39 cellular contexts compared by ENCODE assay signal in genomic region chr9:83991355-83991754, GRCh38.
"Had no signal": no experiment of that assay in that cellular context is flagged by ENCODE, and none has a peak within 500 bp of the region (broad histone marks: within the 10 kb centered on the region; RNA-seq: fewer than 3 reads in every experiment).

No MANE protein-coding gene starts in this region.

- H3K9me3 ChIP-seq: adrenal gland, ascending aorta, body of pancreas, breast epithelium had no signal

- H3K4me1 ChIP-seq: ascending aorta, breast epithelium had no signal

- H3K27me3 Mint-ChIP-seq: activated naive CD4-positive, alpha-beta T cell treated with anti-CD3 and anti-CD28 coated beads, Interleukin-2, amount 10 ng/mL, durations not matched to agents 7 days and 5 days; activated naive CD4-positive, alpha-beta T cell treated with anti-CD3 and anti-CD28 coated beads, Interleukin-2, amount 50 U/mL, for 24 hours; activated naive CD8-positive, alpha-beta T cell; activated naive CD8-positive, alpha-beta T cell treated with anti-CD3 and anti-CD28 coated beads for 36 hours; activated naive CD8-positive, alpha-beta T cell treated with anti-CD3 and anti-CD28 coated beads, Interleukin-2, amount 10 ng/mL, durations not matched to agents 7 days and 5 days; activated naive CD8-positive, alpha-beta T cell treated with anti-CD3 and anti-CD28 coated beads, Interleukin-2, amount 50 U/mL, for 24 hours; activated T-cell treated with anti-CD3 and anti-CD28 coated beads, Interleukin-2, amount 50 U/mL, for 24 hours; activated T-helper 17 cell treated with anti-CD3 and anti-CD28 coated beads, Interleukin-2, amount 50 U/mL, for 72 hours; brain; central memory CD8-positive, alpha-beta T cell had no signal

- H3K36me3 ChIP-seq: adrenal gland, ascending aorta, brain microvascular endothelial cell, breast epithelium, cardiac muscle cell had no signal

- H3K27me3 ChIP-seq: adrenal gland, ascending aorta, body of pancreas, brain microvascular endothelial cell, breast epithelium, cardiac muscle cell had no signal

- H3K4me1 Mint-ChIP-seq: activated T-helper 17 cell treated with anti-CD3 and anti-CD28 coated beads, Interleukin-2, amount 50 U/mL, for 72 hours had no signal

- H3K4me3 ChIP-seq: adrenal gland, ascending aorta, body of pancreas, breast epithelium, cardiac muscle cell had no signal

- ATAC-seq: activated naive CD4-positive, alpha-beta T cell treated with anti-CD3 and anti-CD28 coated beads, Interleukin-2, amount 50 U/mL, for 72 hours; activated naive CD8-positive, alpha-beta T cell treated with anti-CD3 and anti-CD28 coated beads, Interleukin-2, amount 50 U/mL, for 24 hours; activated T-cell treated with anti-CD3 and anti-CD28 coated beads, Interleukin-2, amount 50 U/mL, for 4 hours; activated T-cell treated with anti-CD3 and anti-CD28 coated beads, Interleukin-2, amount 50 U/mL, for 72 hours; activated T-helper 17 cell treated with anti-CD3 and anti-CD28 coated beads, Interleukin-2, amount 50 U/mL, for 72 hours; body of pancreas had no signal

- H3K27ac ChIP-seq: adrenal gland, ascending aorta, brain microvascular endothelial cell, breast epithelium, cardiac muscle cell had no signal

- H3K9me3 Mint-ChIP-seq: activated naive CD4-positive, alpha-beta T cell treated with anti-CD3 and anti-CD28 coated beads for 36 hours; activated naive CD4-positive, alpha-beta T cell treated with anti-CD3 and anti-CD28 coated beads, Interleukin-2, amount 10 ng/mL, durations not matched to agents 7 days and 5 days; activated naive CD4-positive, alpha-beta T cell treated with anti-CD3 and anti-CD28 coated beads, Interleukin-2, amount 50 U/mL, for 24 hours; activated naive CD4-positive, alpha-beta T cell treated with anti-CD3 and anti-CD28 coated beads, Interleukin-2, amount 50 U/mL, for 72 hours; activated naive CD8-positive, alpha-beta T cell treated with anti-CD3 and anti-CD28 coated beads for 36 hours; activated naive CD8-positive, alpha-beta T cell treated with anti-CD3 and anti-CD28 coated beads, Interleukin-2, amount 10 ng/mL, durations not matched to agents 7 days and 5 days; activated naive CD8-positive, alpha-beta T cell treated with anti-CD3 and anti-CD28 coated beads, Interleukin-2, amount 50 U/mL, for 24 hours; activated T-cell treated with anti-CD3 and anti-CD28 coated beads, Interleukin-2, amount 50 U/mL, for 24 hours; activated T-cell treated with anti-CD3 and anti-CD28 coated beads, Interleukin-2, amount 50 U/mL, for 4 hours; activated T-cell treated with anti-CD3 and anti-CD28 coated beads, Interleukin-2, amount 50 U/mL, for 72 hours; activated T-helper 1 cell treated with anti-CD3 and anti-CD28 coated beads, Interleukin-12 subunit alpha, Interleukin-12 subunit beta, Interleukin-2, Interleukin-4 antibody, amounts not matched to agents 30 ng/mL and 10 ng/mL and 1 ng/mL, durations not matched to agents 14 hours and 24 hours and 36 hours; activated T-helper 17 cell treated with anti-CD3 and anti-CD28 coated beads, Interleukin-2, amount 50 U/mL, for 72 hours; central memory CD8-positive, alpha-beta T cell had no signal

- H3K27ac Mint-ChIP-seq: activated naive CD4-positive, alpha-beta T cell treated with anti-CD3 and anti-CD28 coated beads for 36 hours; activated naive CD4-positive, alpha-beta T cell treated with anti-CD3 and anti-CD28 coated beads, Interleukin-2, amount 10 ng/mL, durations not matched to agents 7 days and 5 days; activated naive CD4-positive, alpha-beta T cell treated with anti-CD3 and anti-CD28 coated beads, Interleukin-2, amount 50 U/mL, for 24 hours; activated naive CD8-positive, alpha-beta T cell; activated naive CD8-positive, alpha-beta T cell treated with anti-CD3 and anti-CD28 coated beads for 36 hours; activated naive CD8-positive, alpha-beta T cell treated with anti-CD3 and anti-CD28 coated beads, Interleukin-2, amount 10 ng/mL, durations not matched to agents 7 days and 5 days; activated naive CD8-positive, alpha-beta T cell treated with anti-CD3 and anti-CD28 coated beads, Interleukin-2, amount 50 U/mL, for 24 hours; activated T-cell treated with anti-CD3 and anti-CD28 coated beads, Interleukin-2, amount 50 U/mL, for 24 hours; activated T-cell treated with anti-CD3 and anti-CD28 coated beads, Interleukin-2, amount 50 U/mL, for 72 hours; activated T-helper 1 cell treated with anti-CD3 and anti-CD28 coated beads, Interleukin-12 subunit alpha, Interleukin-12 subunit beta, Interleukin-2, Interleukin-4 antibody, amounts not matched to agents 30 ng/mL and 10 ng/mL and 1 ng/mL, durations not matched to agents 14 hours and 24 hours and 36 hours; activated T-helper 17 cell treated with anti-CD3 and anti-CD28 coated beads, Interleukin-2, amount 50 U/mL, for 72 hours; activated T-helper 2 cell treated with anti-CD3 and anti-CD28 coated beads, Interferon-gamma antibody, Interleukin-2, Interleukin-4, amounts not matched to agents 10 μg/mL and 5 μg/mL and 100 μg/mL, durations not matched to agents 14 hours and 24 hours and 36 hours; brain had no signal

- H3K4me3 Mint-ChIP-seq: activated naive CD4-positive, alpha-beta T cell treated with anti-CD3 and anti-CD28 coated beads for 36 hours; activated naive CD4-positive, alpha-beta T cell treated with anti-CD3 and anti-CD28 coated beads, Interleukin-2, amount 10 ng/mL, durations not matched to agents 7 days and 5 days; activated naive CD4-positive, alpha-beta T cell treated with anti-CD3 and anti-CD28 coated beads, Interleukin-2, amount 50 U/mL, for 24 hours; activated naive CD8-positive, alpha-beta T cell; activated naive CD8-positive, alpha-beta T cell treated with anti-CD3 and anti-CD28 coated beads for 36 hours; activated naive CD8-positive, alpha-beta T cell treated with anti-CD3 and anti-CD28 coated beads, Interleukin-2, amount 10 ng/mL, durations not matched to agents 7 days and 5 days; activated naive CD8-positive, alpha-beta T cell treated with anti-CD3 and anti-CD28 coated beads, Interleukin-2, amount 50 U/mL, for 24 hours; activated T-cell treated with anti-CD3 and anti-CD28 coated beads, Interleukin-2, amount 50 U/mL, for 24 hours; activated T-cell treated with anti-CD3 and anti-CD28 coated beads, Interleukin-2, amount 50 U/mL, for 4 hours; activated T-cell treated with anti-CD3 and anti-CD28 coated beads, Interleukin-2, amount 50 U/mL, for 72 hours; activated T-helper 1 cell treated with anti-CD3 and anti-CD28 coated beads, Interleukin-12 subunit alpha, Interleukin-12 subunit beta, Interleukin-2, Interleukin-4 antibody, amounts not matched to agents 30 ng/mL and 10 ng/mL and 1 ng/mL, durations not matched to agents 14 hours and 24 hours and 36 hours; activated T-helper 17 cell treated with anti-CD3 and anti-CD28 coated beads, Interleukin-2, amount 50 U/mL, for 72 hours; brain; central memory CD8-positive, alpha-beta T cell had no signal

- FAIRE-seq: astrocyte, bronchial epithelial cell had no signal

- DNase-seq: activated effector memory CD4-positive, alpha-beta T cell treated with anti-CD3 and anti-CD28 coated beads, Interleukin-2, amount 50 U/mL, for 16 hours; activated effector memory CD4-positive, alpha-beta T cell treated with Interleukin-2 at 50 U/mL for 16 hours; activated gamma-delta T cell; activated gamma-delta T cell treated with Interleukin-2 at 50 U/mL for 16 hours; activated naive CD4-positive, alpha-beta T cell; activated naive CD4-positive, alpha-beta T cell treated with anti-CD3 and anti-CD28 coated beads for 36 hours; activated naive CD4-positive, alpha-beta T cell treated with anti-CD3 and anti-CD28 coated beads, Interleukin-2, amount 10 ng/mL, durations not matched to agents 7 days and 5 days; activated naive CD4-positive, alpha-beta T cell treated with anti-CD3 and anti-CD28 coated beads, Interleukin-2, amount 50 U/mL, for 16 hours; activated naive CD4-positive, alpha-beta T cell treated with Interleukin-2 at 50 U/mL for 16 hours; activated naive CD8-positive, alpha-beta T cell treated with anti-CD3 and anti-CD28 coated beads for 36 hours; activated naive CD8-positive, alpha-beta T cell treated with anti-CD3 and anti-CD28 coated beads, Interleukin-2, amount 10 ng/mL, durations not matched to agents 7 days and 5 days; activated naive CD8-positive, alpha-beta T cell treated with anti-CD3 and anti-CD28 coated beads, Interleukin-2, amount 50 U/mL, for 24 hours; activated T-cell treated with anti-CD3 and anti-CD28 coated beads, Interleukin-2, amount 50 U/mL, for 24 hours; activated T-cell treated with anti-CD3 and anti-CD28 coated beads, Interleukin-2, amount 50 U/mL, for 4 hours; activated T-cell treated with anti-CD3 and anti-CD28 coated beads, Interleukin-2, amount 50 U/mL, for 48 hours; activated T-cell treated with anti-CD3 and anti-CD28 coated beads, Interleukin-2, amount 50 U/mL, for 72 hours; adrenal gland; amniotic stem cell; amygdala; anterior cingulate cortex; aorta; body of pancreas; brain microvascular endothelial cell; caudate nucleus; central memory CD4-positive, alpha-beta T cell; cerebellar nuclear complex had no signal
